In the genomic region with DNA sequence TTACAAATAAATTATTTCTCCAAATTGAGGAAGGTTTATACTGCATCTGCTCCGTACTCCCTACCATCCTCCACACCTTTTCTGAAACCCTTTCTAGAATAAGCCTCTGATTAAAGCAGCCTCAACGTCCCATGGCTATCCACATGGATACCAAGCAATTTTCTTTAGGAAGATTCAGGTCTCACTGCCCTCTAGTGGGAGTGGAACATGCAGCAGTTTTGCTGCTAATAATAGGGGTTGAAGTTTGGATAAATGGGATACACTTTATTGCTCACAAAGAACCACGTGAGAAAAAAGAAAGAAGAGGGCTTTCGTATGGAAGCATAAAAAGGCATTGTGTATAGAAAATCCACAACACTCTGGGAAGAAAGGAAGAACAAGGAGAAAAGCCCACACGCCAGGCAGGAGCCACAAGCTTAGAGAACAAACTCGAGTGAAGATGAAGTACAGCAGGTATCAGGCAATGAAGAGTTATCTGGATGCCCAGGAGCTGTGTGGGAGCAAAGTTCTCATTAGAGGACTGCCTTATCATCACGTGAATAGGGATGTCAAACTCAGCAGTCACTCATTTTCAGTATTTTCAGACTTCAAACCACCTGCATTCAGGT, we compare ENCODE assay signal across 1 cellular context.
TF ChIP-seq lines count a peak whose summit lies in the region.

No MANE protein-coding gene starts in this region.

TF ChIP-seq in HepG2, 621 proteins besides CTCF, POLR2A, EP300 and RAD21:
- TF ChIP-seq STAG1 (CRISPR knock-in tag; IDR thresholded peaks at IDR 0.05), result peak; percentile 78
- TF ChIP-seq ZNF124 (CRISPR knock-in tag; IDR thresholded peaks at IDR 0.05), result no peak
- TF ChIP-seq RAD51 (IDR thresholded peaks at IDR 0.05; ENCODE audit: borderline replicate concordance), result no peak
- peak; percentile 53 for TF ChIP-seq SMC3 (IDR thresholded peaks at IDR 0.05; ENCODE audit: low read length)
- no peak for TF ChIP-seq PAWR (CRISPR knock-in tag; IDR thresholded peaks at IDR 0.05; ENCODE audit: borderline replicate concordance)
- TF ChIP-seq ZSCAN21 (CRISPR knock-in tag; IDR thresholded peaks at IDR 0.05; ENCODE audit: borderline replicate concordance), result no peak
- no peak for TF ChIP-seq SUZ12 (IDR thresholded peaks at IDR 0.05; ENCODE audit: low read depth, low read length)
TF ChIP-seq in HepG2: peak in this region for 2.
